Comparison of ENCODE assay signal across 8 cellular contexts in genomic region chr4:88285235-88285505, GRCh38. TPM values are rescaled to one million over a fixed set of nuclear protein-coding genes. Genes with fewer than 3 reads are reported as not detected.
A peak's percentile ranks its signal among the peaks of the same experiment; 100 is the strongest.
DNase-seq lines count a peak whose midpoint lies in the region; ATAC-seq and TF ChIP-seq lines count a peak whose summit lies in the region.

No MANE protein-coding gene starts in this region.

- peak overlapping the region; percentile 93 for H3K4me3 Mint-ChIP-seq in activated CD8-positive, alpha-beta memory T cell treated with anti-CD3 and anti-CD28 coated beads, Interleukin-2, amount 10 ng/mL, durations not matched to agents 7 days and 5 days

- no peak for ATAC-seq in activated CD8-positive, alpha-beta memory T cell treated with anti-CD3 and anti-CD28 coated beads, Interleukin-2, amount 10 ng/mL, durations not matched to agents 7 days and 5 days
- ATAC-seq in HG03135 (IDR thresholded peaks at IDR 0.05; ENCODE audit: unreplicated experiment) (no peak), GM18861 (IDR thresholded peaks at IDR 0.05; ENCODE audit: unreplicated experiment) (no peak)

- intact Hi-C loops in lower leg skin (cut with DNase I; ENCODE audit: low total_unique reads): no loop called here

- no peak for TF ChIP-seq POLR2A in lower leg skin (IDR thresholded peaks at IDR 0.05)

- peak overlapping the region; percentile 23 for H3K4me3 ChIP-seq in lower leg skin (ENCODE audit: low read depth, poor library complexity, severe bottlenecking)
- H3K4me3 ChIP-seq in thymus (ENCODE audit: low read length): peak overlapping the region; percentile 63

- H3K4me1 Mint-ChIP-seq in activated CD8-positive, alpha-beta memory T cell treated with anti-CD3 and anti-CD28 coated beads, Interleukin-2, amount 10 ng/mL, durations not matched to agents 7 days and 5 days: peaks cover 43% of the 10 kb centered on the region

- H3K27me3 Mint-ChIP-seq in activated CD8-positive, alpha-beta memory T cell treated with anti-CD3 and anti-CD28 coated beads, Interleukin-2, amount 10 ng/mL, durations not matched to agents 7 days and 5 days: no peaks in the 10 kb centered on the region

- H3K27ac ChIP-seq in angular gyrus (ENCODE audit: low read depth, low read length) (peak overlapping the region; percentile 88), thymus (ENCODE audit: low read depth) (peak overlapping the region; percentile 94)

- WGBS in lower leg skin, 2 donors: 27 to 34% methylated on average over 3 of the region's 3 CpGs
- WGBS in thymus: 70% methylated on average over 3 of the region's 3 CpGs

- H3K27ac Mint-ChIP-seq in activated CD8-positive, alpha-beta memory T cell treated with anti-CD3 and anti-CD28 coated beads, Interleukin-2, amount 10 ng/mL, durations not matched to agents 7 days and 5 days: peak overlapping the region; percentile 100

- no peaks in the 10 kb centered on the region for H3K9me3 ChIP-seq in thymus (ENCODE audit: control insufficient read depth)

- no peaks in the 10 kb centered on the region for H3K9me3 Mint-ChIP-seq in activated CD8-positive, alpha-beta memory T cell treated with anti-CD3 and anti-CD28 coated beads, Interleukin-2, amount 10 ng/mL, durations not matched to agents 7 days and 5 days (ENCODE audit: low read depth)

- H3K36me3 ChIP-seq in thymus (ENCODE audit: control insufficient read depth, insufficient read depth): no peaks in the 10 kb centered on the region

- H3K4me1 ChIP-seq in thymus (ENCODE audit: control insufficient read depth, insufficient read depth, low read length): peaks cover 7% of the 10 kb centered on the region

- DNase-seq in activated CD8-positive, alpha-beta memory T cell treated with anti-CD3 and anti-CD28 coated beads, Interleukin-2, amount 10 ng/mL, durations not matched to agents 7 days and 5 days: no peak
- DNase-seq in activated CD8-positive, alpha-beta memory T cell treated with anti-CD3 and anti-CD28 coated beads, Interleukin-2, amount 50 U/mL, for 48 hours: no peak
- DNase-seq in lower leg skin (ENCODE audit: low spot score in 2 of 2) (no peak), 8988T (no peak)

- H3K27me3 ChIP-seq in thymus (ENCODE audit: control insufficient read depth, insufficient read depth): no peaks in the 10 kb centered on the region

- peaks cover 30% of the 10 kb centered on the region for H3K36me3 Mint-ChIP-seq in activated CD8-positive, alpha-beta memory T cell treated with anti-CD3 and anti-CD28 coated beads, Interleukin-2, amount 10 ng/mL, durations not matched to agents 7 days and 5 days

- CTCF ChIA-PET in activated CD8-positive, alpha-beta memory T cell treated with anti-CD3 and anti-CD28 coated beads, Interleukin-2, amount 10 ng/mL, durations not matched to agents 7 days and 5 days (lab: Charles Lee): interaction anchor here (0.6 to 3.5 kb wide), 7 partner anchors 35 to 172 kb away, joined by 3 to 18 read pairs (median 8); partner anchors contain the start of genes HERC5 and HERC6

- no peak for TF ChIP-seq CTCF in lower leg skin (IDR thresholded peaks at IDR 0.05)

RNA-seq across cellular contexts. Expression of gene PPM1K, which starts 0.8 kb away (rescaled TPM):
- total RNA-seq in activated CD8-positive, alpha-beta memory T cell treated with anti-CD3 and anti-CD28 coated beads, Interleukin-2, amount 10 ng/mL, durations not matched to agents 7 days and 5 days: 100 to 1,000 TPM in 1 of 2 experiments, 10 to 100 TPM in 1; 76.8 to 125 TPM
- 10 to 100 TPM in 1 of 4 donors, 1 to 10 TPM in 3; 7.4 to 13.6 (median 8.2) TPM for total RNA-seq in lower leg skin
- polyA plus RNA-seq in thymus: 12.2 TPM

Comparison
In these comparisons a context has a peak if more than half of its experiments do, and no peak if none do; other contexts are left out.
1. RNA of gene PPM1K, which starts 0.8 kb away (total RNA-seq): 76.8 to 125 TPM in activated CD8-positive, alpha-beta memory T cell treated with anti-CD3 and anti-CD28 coated beads, Interleukin-2, amount 10 ng/mL, durations not matched to agents 7 days and 5 days; 7.4 to 13.6 TPM in lower leg skin; every median in the first group is over 4 times any median in the second.